Comparison of ENCODE assay signal across 8 cellular contexts in the genomic region with DNA sequence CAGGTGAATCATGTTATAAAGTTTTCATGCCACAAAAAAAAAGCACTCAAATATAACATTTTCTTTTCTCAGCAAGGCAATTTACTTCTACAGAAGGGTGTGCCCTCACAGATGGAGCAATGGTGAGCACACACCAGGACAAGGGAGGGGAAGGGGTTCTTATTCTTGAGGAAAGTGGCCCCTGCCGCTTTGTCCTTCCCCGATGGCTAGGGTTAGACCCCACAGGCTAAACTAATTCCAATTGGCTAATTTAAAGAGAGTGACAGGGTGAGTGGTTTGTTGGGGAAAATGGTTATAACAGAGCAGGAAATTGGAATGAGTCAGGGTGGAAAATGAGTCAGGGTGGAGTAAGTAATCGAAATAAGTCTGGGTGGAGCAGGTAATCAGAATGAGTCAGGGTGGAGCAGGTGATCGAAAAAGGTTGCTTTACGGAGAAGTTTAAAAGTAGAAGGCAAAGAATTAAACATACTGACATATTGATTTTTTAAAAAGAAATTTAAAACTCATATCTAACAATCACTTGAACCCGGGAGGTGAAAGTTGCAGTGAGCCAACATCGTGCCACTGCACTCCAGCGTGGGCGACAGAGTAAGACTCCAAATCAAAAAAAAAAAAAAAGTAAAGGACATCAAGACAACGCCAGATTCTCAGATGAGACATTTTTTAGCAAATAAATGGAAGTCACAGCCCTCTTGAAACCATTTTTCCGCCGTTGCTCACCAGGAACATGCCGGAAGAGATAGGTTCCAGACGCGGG. TPM values are rescaled to one million over a fixed set of nuclear protein-coding genes. Genes with fewer than 3 reads are reported as not detected.
DNase-seq lines count a peak whose midpoint lies in the region; ATAC-seq and TF ChIP-seq lines count a peak whose summit lies in the region.

No MANE protein-coding gene starts in this region.

- H3K9me2 ChIP-seq in GM23248 (ENCODE audit: insufficient read depth) = no peaks in the 10 kb centered on the region

- H3K27me3 ChIP-seq in GM23248 (replicated peaks; ENCODE audit: insufficient read depth) (no peaks in the 10 kb centered on the region), Panc1 (ENCODE audit: control insufficient read depth, insufficient read depth, low read length) (no peaks in the 10 kb centered on the region), liver (ENCODE audit: control insufficient read depth in 4 of 4, insufficient read depth in 4 of 4, low read length in 3 of 4) (no peaks in the 10 kb centered on the region)

- CTCF ChIA-PET in Panc1 (lab: Charles Lee) = no interaction called here

- TSS peak; percentile 89 for BruUV-seq in Panc1 (replicated peaks; lab: Mats Ljungman, UMichigan)

- H3K79me2 ChIP-seq in GM23248 (ENCODE audit: insufficient read depth) = peaks cover 54% of the 10 kb centered on the region

- peak overlapping the region; percentile 70 for H3K4me2 ChIP-seq in GM23248 (ENCODE audit: unreplicated experiment)

- H2AFZ ChIP-seq in GM23248 = peak overlapping the region; percentile 93

- no peaks in the 10 kb centered on the region for H4K20me1 ChIP-seq in GM23248 (ENCODE audit: insufficient read depth)

- POLR2A ChIA-PET in Panc1 (lab: Charles Lee) = no interaction called here

- H3K9ac ChIP-seq in GM23248 = peak overlapping the region; percentile 87
- H3K9ac ChIP-seq in liver (ENCODE audit: low read depth in 1 of 2, low read length in 2 of 2) = peak overlapping the region; percentile 86 to 87

- peaks cover 10% of the 10 kb centered on the region for H3F3A ChIP-seq in GM23248 (ENCODE audit: insufficient read depth)

- H3K4me3 ChIP-seq in GM23248 (peak overlapping the region; percentile 94), Panc1 (ENCODE audit: low read depth in 2 of 2, low read length in 2 of 2) (peak overlapping the region; percentile 72 to 87), astrocyte of the spinal cord (ENCODE audit: low read depth, low read length) (peak overlapping the region; percentile 90), liver (ENCODE audit: low read depth in 1 of 3, low read length in 3 of 3) (peak overlapping the region; percentile 67 to 98 (median 88))

- DNase-seq in GM23248 (peak; percentile 34), Panc1 (ENCODE audit: low read depth, low spot score) (peak; percentile 5), astrocyte of the spinal cord (ENCODE audit: low read depth, low spot score) (peak; percentile 13), GM19238 (ENCODE audit: insufficient read length, low spot score) (no peak)
- peak; percentile 51 for DNase-seq in stimulated activated CD8-positive, alpha-beta memory T cell treated with anti-CD3 and anti-CD28 coated beads, Interleukin-4, amount 100 ng/mL, for 48 hours

- intact Hi-C loops in Panc1 (cut with micrococcal nuclease; ENCODE audit: unreplicated experiment) = no loop called here

- TF ChIP-seq RAD21 in liver (IDR thresholded peaks at IDR 0.05) = no peak

- H3K4me1 ChIP-seq in GM23248 (ENCODE audit: insufficient read depth) = no peaks in the 10 kb centered on the region
- no peaks in the 10 kb centered on the region for H3K4me1 ChIP-seq in Panc1 (ENCODE audit: control insufficient read depth, insufficient read depth, low read length)
- peaks cover 0 to 2% (median 0%) of the 10 kb centered on the region in 4 donors for H3K4me1 ChIP-seq in liver (ENCODE audit: control insufficient read depth in 4 of 4, insufficient read depth in 4 of 4, low read length in 3 of 4)

- peaks cover 7% of the 10 kb centered on the region for H3K9me3 ChIP-seq in GM23248 (ENCODE audit: low read depth)
- H3K9me3 ChIP-seq in Panc1 (ENCODE audit: control insufficient read depth, insufficient read depth, low read depth, low read length) = peaks cover 25% of the 10 kb centered on the region; the same call in 1 of the 2 replicates
- H3K9me3 ChIP-seq in liver (ENCODE audit: control insufficient read depth in 4 of 4, low read length in 3 of 4) = peaks cover 2 to 15% (median 11%) of the 10 kb centered on the region in 4 donors

- 28% methylated on average over 15 of the region's 15 CpGs for WGBS in GM23248 (ENCODE audit: low coverage in 1 of 2, low lambda C conversion rate in 2 of 2, missing lambda C conversion rate in 2 of 2), 2 experiments
- 34% methylated on average over 15 of the region's 15 CpGs for WGBS in liver

- in situ Hi-C loops in GM23248 (cut with MboI) = no loop called here
- in situ Hi-C loops in Panc1 (cut with HindIII; ENCODE audit: low pct_unique_long_range_greater_than_20kb, low sequenced_read_pairs) = no loop called here
- in situ Hi-C loops in astrocyte of the spinal cord (cut with HindIII; ENCODE audit: low sequenced_read_pairs) = no loop called here

- ATAC-seq in Panc1 = peak; percentile 48
- ATAC-seq in GM18873 (IDR thresholded peaks at IDR 0.05; ENCODE audit: low FRiP score, unreplicated experiment) = no peak
- no peak for ATAC-seq in HG03196 (IDR thresholded peaks at IDR 0.05; ENCODE audit: unreplicated experiment)

- peak overlapping the region; percentile 86 for H3K27ac ChIP-seq in GM23248
- peak overlapping the region; percentile 98 for H3K27ac ChIP-seq in Panc1 (ENCODE audit: low read length)
- peak overlapping the region; percentile 83 to 92 for H3K27ac ChIP-seq in liver (ENCODE audit: low read depth in 1 of 2, low read length in 2 of 2)

- H3K36me3 ChIP-seq in GM23248 (ENCODE audit: low read depth) (peaks cover 24% of the 10 kb centered on the region), Panc1 (ENCODE audit: control insufficient read depth, insufficient read depth, low read length) (no peaks in the 10 kb centered on the region), liver (ENCODE audit: control insufficient read depth in 4 of 4, insufficient read depth in 3 of 4, low read depth in 1 of 4, low read length in 3 of 4) (peaks cover 4 to 17% (median 11%) of the 10 kb centered on the region in 4 donors)

- TF ChIP-seq CTCF in Panc1 (IDR thresholded peaks at IDR 0.05) (no peak), astrocyte of the spinal cord (IDR thresholded peaks at IDR 0.05; ENCODE audit: low read depth, low read length) (no peak), liver (IDR thresholded peaks at IDR 0.05; ENCODE audit: low read depth, low read length, missing input control) (no peak)

TF ChIP-seq in liver, 16 proteins besides CTCF, POLR2A, EP300 and RAD21:
- TF ChIP-seq FOXA2 (IDR thresholded peaks at IDR 0.05) = no peak
TF ChIP-seq in liver: peak in this region for 0.

RNA-seq across cellular contexts. Expression of gene ZNF562, which starts 0.8 kb away (rescaled TPM):
- total RNA-seq in GM23248 (2014; rRNA removed; shearing (Covaris generic)) = 17.5 and 21.9 TPM in 2 replicates
- polyA plus RNA-seq in GM23248 (2016; fragmentation: Nextera tagmentation; extraction: Ambion mirVana) (7.2 and 8.0 TPM in 2 replicates), liver (1 to 10 TPM; 4.1 to 4.4 TPM)
- total RNA-seq in Panc1 (2021; ENCODE audit: unreplicated experiment) (29.5 TPM), liver (10 to 100 TPM; 13.6 to 14.9 TPM)
- 4.4 TPM for polyA plus RNA-seq in Panc1 (2012; ENCODE audit: insufficient read length)

RNA-seq across cellular contexts. Expression of gene ZNF561, which starts 53.1 kb away (rescaled TPM):
- 24.8 and 33.6 TPM in 2 replicates for total RNA-seq in GM23248 (2014; rRNA removed; shearing (Covaris generic))
- polyA plus RNA-seq in GM23248 (2016; fragmentation: Nextera tagmentation; extraction: Ambion mirVana) = 15.5 and 16.0 TPM in 2 replicates
- 15.9 TPM for total RNA-seq in Panc1 (2021; ENCODE audit: unreplicated experiment)
- 9.9 TPM for polyA plus RNA-seq in Panc1 (2012; ENCODE audit: insufficient read length)
- 10 to 100 TPM; 14.3 to 26.8 TPM for total RNA-seq in liver
- polyA plus RNA-seq in liver = 10 to 100 TPM in 1 of 2 donors, 1 to 10 TPM in 1; 8.5 to 11.5 TPM
